In the genomic region with DNA sequence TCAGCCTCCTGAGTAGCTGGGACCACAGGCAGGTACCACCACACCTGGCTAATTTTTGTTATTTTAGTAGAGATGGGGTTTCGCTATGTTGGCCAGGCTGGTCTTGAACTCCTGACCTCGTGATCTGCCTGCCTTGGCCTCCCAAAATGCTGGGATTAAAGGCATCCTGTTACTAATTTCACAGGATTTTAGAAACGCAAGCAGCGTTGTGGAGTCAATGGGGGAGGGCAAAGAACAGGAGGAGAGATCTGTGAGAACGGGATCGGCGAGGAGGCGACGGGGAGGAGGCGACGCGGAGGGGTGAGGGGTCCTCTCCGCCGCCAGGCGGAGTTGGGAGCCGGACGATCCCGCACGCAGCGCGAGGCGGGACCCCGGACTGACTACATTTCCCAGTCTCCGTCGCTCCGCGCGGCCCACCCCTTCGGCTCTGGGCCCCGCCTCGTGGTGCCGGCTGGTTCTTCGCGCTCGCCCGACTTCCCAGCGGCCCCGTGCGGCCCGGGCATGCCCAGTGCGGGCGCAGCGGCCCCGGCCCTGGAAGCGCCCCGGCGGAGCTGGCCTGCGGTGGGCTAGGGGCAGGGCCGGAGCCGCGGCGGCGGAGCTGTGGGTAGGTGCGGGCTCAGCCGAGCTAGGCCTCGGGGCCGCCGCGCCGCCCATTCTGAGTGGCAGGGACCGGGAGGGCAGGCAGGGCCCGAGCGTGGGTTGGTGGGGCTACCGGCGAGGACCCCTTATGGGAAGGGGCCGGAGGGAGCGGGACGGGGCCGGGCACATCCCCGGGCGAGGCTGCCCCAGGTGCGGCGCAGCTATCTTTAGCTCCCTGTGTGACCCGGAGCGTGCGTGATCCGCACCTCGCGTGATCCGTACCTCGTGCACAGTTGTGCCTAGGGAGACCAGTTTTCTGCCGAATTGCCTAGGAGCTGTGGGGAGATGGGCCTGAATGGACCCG, we compare ENCODE assay signal across 8 cellular contexts.
DNase-seq lines count a peak whose midpoint lies in the region; ATAC-seq lines count a peak whose summit lies in the region.

A gene (plus strand): TSS at position 508 of the 943 bp plus-strand sequence. CDS start 3,051 bp downstream, outside the sequence.

- DNase-seq in COLO668 (lab: John Stamatoyannopoulos, UW; ENCODE audit: unreplicated experiment) (peak; percentile 94), HPDE6-E6E7 (ENCODE audit: extremely low spot score) (peak; percentile 90), NK-92 (lab: John Stamatoyannopoulos, UW; ENCODE audit: unreplicated experiment) (peak; percentile 18), medulla oblongata (ENCODE audit: extremely low spot score) (peak; percentile 94)
- peak; percentile 94 for DNase-seq in activated CD8-positive, alpha-beta memory T cell treated with anti-CD3 and anti-CD28 coated beads for 24 hours
- DNase-seq in effector CD8-positive, alpha-beta T cell (lab: John Stamatoyannopoulos, UW), result peak; percentile 79
- DNase-seq in stimulated activated CD8-positive, alpha-beta memory T cell treated with anti-CD3 and anti-CD28 coated beads, Interleukin-12 subunit alpha, Interleukin-12 subunit beta, amount 100 ng/mL, for 1 hour (ENCODE audit: low read depth), result peak; percentile 79

- peak; percentile 97 for ATAC-seq in GM19463 (IDR thresholded peaks at IDR 0.05; ENCODE audit: unreplicated experiment)

Comparison
In these comparisons a context has a peak if more than half of its experiments do, and no peak if none do; other contexts are left out.
1. Peak in every context shown above with its lines: DNase-seq and ATAC-seq.
2. DNase-seq: peak in every context shown above with its lines; median percentile 94 in COLO668; 94 in activated CD8-positive, alpha-beta memory T cell treated with anti-CD3 and anti-CD28 coated beads for 24 hours; 94 in medulla oblongata; 90 in HPDE6-E6E7; 79 in effector CD8-positive, alpha-beta T cell; 79 in stimulated activated CD8-positive, alpha-beta memory T cell treated with anti-CD3 and anti-CD28 coated beads, Interleukin-12 subunit alpha, Interleukin-12 subunit beta, amount 100 ng/mL, for 1 hour; 18 in NK-92.